Comparison of ENCODE assay signal across 17 cellular contexts in the genomic region with DNA sequence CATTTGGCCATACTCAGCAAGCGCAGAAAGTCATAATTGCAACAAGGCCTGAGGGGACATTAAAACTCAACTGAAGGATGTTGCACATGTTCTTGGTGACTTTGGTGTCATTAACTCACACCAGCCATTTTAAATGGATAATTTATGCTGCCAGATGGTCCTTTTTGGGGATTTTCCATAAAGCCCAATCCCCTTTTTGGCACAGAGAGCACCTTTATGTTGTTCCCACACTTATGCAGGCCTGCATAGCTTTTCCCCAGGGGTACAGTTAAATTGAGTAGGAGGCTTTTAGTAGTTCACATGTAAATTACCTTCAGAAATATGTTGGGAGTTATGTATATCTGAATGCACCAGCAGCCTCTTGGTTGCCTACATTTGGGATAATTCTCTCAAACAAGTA.
"Had no signal": no experiment of that assay in that cellular context is flagged by ENCODE, and none has a peak within 500 bp of the region (broad histone marks: within the 10 kb centered on the region; RNA-seq: fewer than 3 reads in every experiment).

No MANE protein-coding gene starts in this region.

- H3K4me3 ChIP-seq: coronary artery, mucosa of descending colon, transverse colon had no signal

- H3K36me3 ChIP-seq: transverse colon had no signal

- H3K27ac ChIP-seq: coronary artery had no signal

- ATAC-seq: activated naive CD8-positive, alpha-beta T cell treated with anti-CD3 and anti-CD28 coated beads, Interleukin-2, amount 50 U/mL, for 24 hours; naive thymus-derived CD4-positive, alpha-beta T cell; stimulated activated naive CD8-positive, alpha-beta T cell treated with anti-CD3 and anti-CD28 coated beads, Interleukin-15, Interleukin-2, amounts not matched to agents 100 U/mL and 50 U/mL, for 24 hours had no signal

- H3K9me3 ChIP-seq: mucosa of descending colon, transverse colon had no signal

- DNase-seq: activated CD4-positive, alpha-beta T cell treated with anti-CD3 and anti-CD28 coated beads, Interleukin-2, amount 10 ng/mL, durations not matched to agents 7 days and 5 days; activated CD8-positive, alpha-beta memory T cell treated with anti-CD3 and anti-CD28 coated beads, Interleukin-2, amount 50 U/mL, for 4 hours; activated effector memory CD4-positive, alpha-beta T cell treated with Interleukin-2 at 50 U/mL for 16 hours; activated naive CD4-positive, alpha-beta T cell treated with anti-CD3 and anti-CD28 coated beads, Interleukin-2, amount 10 ng/mL, durations not matched to agents 7 days and 5 days; activated naive CD8-positive, alpha-beta T cell treated with anti-CD3 and anti-CD28 coated beads, Interleukin-2, amount 50 U/mL, for 24 hours; activated T-cell treated with anti-CD3 and anti-CD28 coated beads, Interleukin-2, amount 50 U/mL, for 48 hours; anterior cingulate cortex; foreskin melanocyte; immature natural killer cell; kidney glomerular epithelial cell; mucosa of descending colon; naive thymus-derived CD4-positive, alpha-beta T cell; retina; stimulated activated CD4-positive, alpha-beta T cell treated with anti-CD3 and anti-CD28 coated beads, Interleukin-2, amount 100 ng/mL, for 24 hours; stimulated activated naive CD8-positive, alpha-beta T cell treated with anti-CD3 and anti-CD28 coated beads, Interleukin-15, Interleukin-2, amounts not matched to agents 100 U/mL and 50 U/mL, for 24 hours; transverse colon had no signal

- H3K27me3 ChIP-seq: transverse colon had no signal
